8 cellular contexts compared by ENCODE assay signal in the genomic region with DNA sequence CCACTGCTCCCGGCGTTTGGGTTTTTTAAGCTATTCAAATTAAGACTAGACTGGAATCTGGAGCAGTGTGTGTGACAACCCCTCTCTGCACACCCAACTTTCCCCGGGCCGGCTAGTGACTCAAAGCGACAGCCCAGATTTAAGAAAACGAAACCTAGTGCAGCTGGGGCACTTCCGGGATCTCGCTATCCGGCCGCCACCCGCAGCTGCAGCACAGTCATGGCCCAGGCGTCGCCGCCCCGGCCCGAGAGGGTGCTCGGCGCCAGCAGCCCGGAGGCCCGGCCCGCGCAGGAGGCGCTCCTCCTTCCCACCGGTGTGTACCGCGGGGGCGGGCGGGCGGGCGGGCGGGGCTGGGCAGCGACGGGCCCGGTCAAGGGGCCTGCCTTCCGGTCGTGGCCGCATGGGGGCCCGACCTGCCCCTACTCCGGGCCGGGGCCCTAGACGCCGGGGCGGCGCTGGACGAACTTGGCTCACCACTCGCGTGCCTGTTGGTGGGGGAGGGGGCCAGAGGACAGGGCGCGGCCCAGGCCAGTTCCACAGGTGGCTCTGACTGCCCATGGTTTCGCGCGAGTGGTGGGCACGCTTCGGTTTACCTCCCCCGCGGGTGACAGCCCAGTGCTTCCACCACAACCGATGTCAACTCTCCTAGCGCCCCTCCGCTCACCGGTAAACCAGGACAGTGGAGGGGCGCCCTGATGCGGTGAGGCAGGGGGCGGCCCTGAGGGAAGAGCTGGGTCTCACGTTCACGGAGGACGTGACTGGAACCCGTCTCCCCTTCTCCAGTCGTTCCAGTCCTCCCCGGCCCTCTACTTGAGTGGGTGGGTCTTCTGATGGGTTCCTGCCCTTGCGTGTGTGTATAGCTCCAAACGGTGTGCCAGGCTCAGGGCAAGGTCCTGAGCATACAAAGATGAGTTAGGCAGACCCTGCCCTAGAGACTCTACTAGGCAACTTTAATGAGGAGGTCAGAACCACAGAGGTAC. TPM values are rescaled to one million over a fixed set of nuclear protein-coding genes. Genes with fewer than 3 reads are reported as not detected.
DNase-seq lines count a peak whose midpoint lies in the region; ATAC-seq and TF ChIP-seq lines count a peak whose summit lies in the region.

A gene (plus strand): TSS at position 171 of the 980 bp plus-strand sequence. CDS start 49 bp downstream, at position 220.

- H3K27me3 ChIP-seq in right atrium auricular region (no peaks in the 10 kb centered on the region), rectal smooth muscle tissue (ENCODE audit: control insufficient read depth, insufficient read depth, low read length) (no peaks in the 10 kb centered on the region), uterus (no peaks in the 10 kb centered on the region)

- H3K36me3 ChIP-seq in right atrium auricular region (no peaks in the 10 kb centered on the region), rectal smooth muscle tissue (ENCODE audit: control insufficient read depth, insufficient read depth, low read length) (no peaks in the 10 kb centered on the region), uterus (no peaks in the 10 kb centered on the region)

- H3K9me3 ChIP-seq in right atrium auricular region, result no peaks in the 10 kb centered on the region
- no peaks in the 10 kb centered on the region for H3K9me3 ChIP-seq in uterus

- H3K4me1 ChIP-seq in right atrium auricular region (peaks cover 0 to 10% of the 10 kb centered on the region in 2 donors), rectal smooth muscle tissue (ENCODE audit: control insufficient read depth, insufficient read depth, low read length) (no peaks in the 10 kb centered on the region), uterus (no peaks in the 10 kb centered on the region)

- peak within 1 kb of the TSS; percentile 51 to 69 for H3K4me3 ChIP-seq in right atrium auricular region
- H3K4me3 ChIP-seq in rectal smooth muscle tissue (ENCODE audit: low read length), result peak within 1 kb of the TSS; percentile 83
- peak within 1 kb of the TSS; percentile 47 to 49 for H3K4me3 ChIP-seq in uterus

- peak; percentile 75 for ATAC-seq in GM21390 (IDR thresholded peaks at IDR 0.05; ENCODE audit: unreplicated experiment)

- TF ChIP-seq POLR2A in uterus (IDR thresholded peaks at IDR 0.05), result no peak

- intact Hi-C loops in T-helper 2 cell treated with Interferon-gamma antibody and Interleukin-4, amounts not matched to agents 100 ng/mL and 5 ng/mL, for 36 hours (cut with micrococcal nuclease), result loop anchor here (1.0 to 5.0 kb wide), 7 partner anchors 46 to 519 kb away; a partner anchor contains a TSS
- intact Hi-C loops in uterus (cut with DNase I; ENCODE audit: low total_unique reads), result no loop called here

- DNase-seq in DMS153 (lab: John Stamatoyannopoulos, UW) (peak; percentile 32), HUDEP-2 (lab: John Stamatoyannopoulos, UW; ENCODE audit: unreplicated experiment in 76 of 76) (peak in 66 of 76 experiments; percentile 1 to 86 (median 48)), anterior cingulate cortex (lab: John Stamatoyannopoulos, UW) (peak in 53 of 58 donors; percentile 8 to 78 (median 59)), right atrium auricular region (ENCODE audit: low spot score) (peak; percentile 88), uterus (peak; percentile 74 to 76)

- H3K9ac ChIP-seq in rectal smooth muscle tissue (ENCODE audit: low read length), result peak within 1 kb of the TSS; percentile 66

- TF ChIP-seq CTCF in right atrium auricular region (IDR thresholded peaks at IDR 0.05) (peak in 1 of 2 donors; percentile 50), uterus (IDR thresholded peaks at IDR 0.05) (peak in 3 of 4 experiments; percentile 5 to 34 (median 5))

- peak within 1 kb of the TSS; percentile 90 to 92 for H3K27ac ChIP-seq in right atrium auricular region
- H3K27ac ChIP-seq in rectal smooth muscle tissue (ENCODE audit: low read depth, low read length), result peak within 1 kb of the TSS; percentile 96
- peak within 1 kb of the TSS; percentile 94 for H3K27ac ChIP-seq in uterus

RNA-seq across cellular contexts. Expression of the gene that starts here (rescaled TPM):
- total RNA-seq in T-helper 2 cell treated with Interferon-gamma antibody and Interleukin-4, amounts not matched to agents 100 ng/mL and 5 ng/mL, for 36 hours, result 74.8 and 78.6 TPM in 2 replicates
- total RNA-seq in right atrium auricular region (10 to 100 TPM; 14.8 to 22.3 TPM), uterus (10 to 100 TPM; 26.2 to 70.9 (median 27.2) TPM)

Comparison
In these comparisons a context has a peak if more than half of its experiments do, and no peak if none do; other contexts are left out.
1. Peak in every context shown above with its lines: DNase-seq, ATAC-seq, H3K4me3 ChIP-seq and H3K27ac ChIP-seq.
2. DNase-seq: peak in every context shown above with its lines; median percentile 88 in right atrium auricular region; 75 in uterus; 59 in anterior cingulate cortex; 48 in HUDEP-2; 32 in DMS153.